In the genomic region with DNA sequence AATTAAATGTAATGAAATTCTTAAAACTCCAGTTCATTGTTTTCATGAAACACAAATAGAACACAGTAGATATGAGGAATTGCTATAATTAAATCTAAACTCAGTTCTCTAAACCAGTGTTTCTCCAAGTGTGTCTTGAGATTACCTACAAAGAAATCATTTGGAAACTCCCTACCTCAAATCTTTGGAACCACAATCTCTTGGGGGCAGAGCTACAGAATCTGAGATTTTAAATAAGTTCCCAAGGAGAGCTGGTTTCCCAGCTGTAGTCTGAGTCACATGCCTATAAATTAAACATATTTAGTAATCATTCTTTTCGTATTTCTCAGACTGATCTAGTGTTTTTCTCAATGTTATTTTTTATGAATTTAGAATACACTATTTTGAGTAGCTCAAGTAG, we compare ENCODE assay signal across 1 cellular context.
TF ChIP-seq lines count a peak whose summit lies in the region.

No MANE protein-coding gene starts in this region.

TF ChIP-seq in SK-N-SH treated with all-trans-retinoic acid at 6 μM for 48 hours, 23 proteins besides CTCF, POLR2A, EP300 and RAD21 (continued from another document):
- TF ChIP-seq ZFP30 (CRISPR knock-in tag; IDR thresholded peaks at IDR 0.05) (no peak), TCF4 (CRISPR knock-in tag; IDR thresholded peaks at IDR 0.05; ENCODE audit: borderline replicate concordance) (no peak), ARNTL (CRISPR knock-in tag; IDR thresholded peaks at IDR 0.05; ENCODE audit: borderline replicate concordance, low read depth) (no peak), RARB (CRISPR knock-in tag; IDR thresholded peaks at IDR 0.05) (no peak), PPARA (CRISPR knock-in tag; IDR thresholded peaks at IDR 0.05; ENCODE audit: borderline replicate concordance) (no peak)
- TF ChIP-seq, protein P1, sequence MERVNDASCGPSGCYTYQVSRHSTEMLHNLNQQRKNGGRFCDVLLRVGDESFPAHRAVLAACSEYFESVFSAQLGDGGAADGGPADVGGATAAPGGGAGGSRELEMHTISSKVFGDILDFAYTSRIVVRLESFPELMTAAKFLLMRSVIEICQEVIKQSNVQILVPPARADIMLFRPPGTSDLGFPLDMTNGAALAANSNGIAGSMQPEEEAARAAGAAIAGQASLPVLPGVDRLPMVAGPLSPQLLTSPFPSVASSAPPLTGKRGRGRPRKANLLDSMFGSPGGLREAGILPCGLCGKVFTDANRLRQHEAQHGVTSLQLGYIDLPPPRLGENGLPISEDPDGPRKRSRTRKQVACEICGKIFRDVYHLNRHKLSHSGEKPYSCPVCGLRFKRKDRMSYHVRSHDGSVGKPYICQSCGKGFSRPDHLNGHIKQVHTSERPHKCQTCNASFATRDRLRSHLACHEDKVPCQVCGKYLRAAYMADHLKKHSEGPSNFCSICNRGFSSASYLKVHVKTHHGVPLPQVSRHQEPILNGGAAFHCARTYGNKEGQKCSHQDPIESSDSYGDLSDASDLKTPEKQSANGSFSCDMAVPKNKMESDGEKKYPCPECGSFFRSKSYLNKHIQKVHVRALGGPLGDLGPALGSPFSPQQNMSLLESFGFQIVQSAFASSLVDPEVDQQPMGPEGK (CRISPR knock-in tag; IDR thresholded peaks at IDR 0.05; ENCODE audit: borderline replicate concordance) = no peak
- TF ChIP-seq, protein P2, sequence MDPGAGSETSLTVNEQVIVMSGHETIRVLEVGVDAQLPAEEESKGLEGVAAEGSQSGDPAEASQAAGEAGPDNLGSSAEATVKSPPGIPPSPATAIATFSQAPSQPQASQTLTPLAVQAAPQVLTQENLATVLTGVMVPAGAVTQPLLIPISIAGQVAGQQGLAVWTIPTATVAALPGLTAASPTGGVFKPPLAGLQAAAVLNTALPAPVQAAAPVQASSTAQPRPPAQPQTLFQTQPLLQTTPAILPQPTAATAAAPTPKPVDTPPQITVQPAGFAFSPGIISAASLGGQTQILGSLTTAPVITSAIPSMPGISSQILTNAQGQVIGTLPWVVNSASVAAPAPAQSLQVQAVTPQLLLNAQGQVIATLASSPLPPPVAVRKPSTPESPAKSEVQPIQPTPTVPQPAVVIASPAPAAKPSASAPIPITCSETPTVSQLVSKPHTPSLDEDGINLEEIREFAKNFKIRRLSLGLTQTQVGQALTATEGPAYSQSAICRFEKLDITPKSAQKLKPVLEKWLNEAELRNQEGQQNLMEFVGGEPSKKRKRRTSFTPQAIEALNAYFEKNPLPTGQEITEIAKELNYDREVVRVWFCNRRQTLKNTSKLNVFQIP (CRISPR knock-in tag; IDR thresholded peaks at IDR 0.05; ENCODE audit: borderline replicate concordance, low read depth) = no peak
TF ChIP-seq in SK-N-SH treated with all-trans-retinoic acid at 6 μM for 48 hours: peak in this region for 0.
